In genomic region chr10:71746344-71747037, GRCh38 we compare ENCODE assay signal across 1 cellular context.
TF ChIP-seq lines count a peak whose summit lies in the region.

No MANE protein-coding gene starts in this region.

TF ChIP-seq in K562, 482 proteins besides CTCF, POLR2A, EP300 and RAD21 (continued from another document and continues in another):
- no peak for TF ChIP-seq ADNP (tag; IDR thresholded peaks at IDR 0.05)
- TF ChIP-seq, protein P1, sequence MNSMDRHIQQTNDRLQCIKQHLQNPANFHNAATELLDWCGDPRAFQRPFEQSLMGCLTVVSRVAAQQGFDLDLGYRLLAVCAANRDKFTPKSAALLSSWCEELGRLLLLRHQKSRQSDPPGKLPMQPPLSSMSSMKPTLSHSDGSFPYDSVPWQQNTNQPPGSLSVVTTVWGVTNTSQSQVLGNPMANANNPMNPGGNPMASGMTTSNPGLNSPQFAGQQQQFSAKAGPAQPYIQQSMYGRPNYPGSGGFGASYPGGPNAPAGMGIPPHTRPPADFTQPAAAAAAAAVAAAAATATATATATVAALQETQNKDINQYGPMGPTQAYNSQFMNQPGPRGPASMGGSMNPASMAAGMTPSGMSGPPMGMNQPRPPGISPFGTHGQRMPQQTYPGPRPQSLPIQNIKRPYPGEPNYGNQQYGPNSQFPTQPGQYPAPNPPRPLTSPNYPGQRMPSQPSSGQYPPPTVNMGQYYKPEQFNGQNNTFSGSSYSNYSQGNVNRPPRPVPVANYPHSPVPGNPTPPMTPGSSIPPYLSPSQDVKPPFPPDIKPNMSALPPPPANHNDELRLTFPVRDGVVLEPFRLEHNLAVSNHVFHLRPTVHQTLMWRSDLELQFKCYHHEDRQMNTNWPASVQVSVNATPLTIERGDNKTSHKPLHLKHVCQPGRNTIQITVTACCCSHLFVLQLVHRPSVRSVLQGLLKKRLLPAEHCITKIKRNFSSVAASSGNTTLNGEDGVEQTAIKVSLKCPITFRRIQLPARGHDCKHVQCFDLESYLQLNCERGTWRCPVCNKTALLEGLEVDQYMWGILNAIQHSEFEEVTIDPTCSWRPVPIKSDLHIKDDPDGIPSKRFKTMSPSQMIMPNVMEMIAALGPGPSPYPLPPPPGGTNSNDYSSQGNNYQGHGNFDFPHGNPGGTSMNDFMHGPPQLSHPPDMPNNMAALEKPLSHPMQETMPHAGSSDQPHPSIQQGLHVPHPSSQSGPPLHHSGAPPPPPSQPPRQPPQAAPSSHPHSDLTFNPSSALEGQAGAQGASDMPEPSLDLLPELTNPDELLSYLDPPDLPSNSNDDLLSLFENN (IDR thresholded peaks at IDR 0.05; ENCODE audit: low read depth in 2 of 2, low read length in 2 of 2) = no peak
- peak; percentile 94 for TF ChIP-seq ZNF592 (IDR thresholded peaks at IDR 0.05)
- peak; percentile 91 for TF ChIP-seq KLF1 (tag; IDR thresholded peaks at IDR 0.05)
- TF ChIP-seq KDM2B (CRISPR knock-in tag; IDR thresholded peaks at IDR 0.05) = no peak
- TF ChIP-seq HDAC3 (IDR thresholded peaks at IDR 0.05; ENCODE audit: borderline replicate concordance, partially characterized antibody) = no peak
- TF ChIP-seq GABPB1 (CRISPR knock-in tag; IDR thresholded peaks at IDR 0.05) = no peak; the same call in 1 of the 2 replicates
- TF ChIP-seq JUNB (CRISPR knock-in tag; conservative IDR thresholded peaks at IDR 0.05) = no peak
- TF ChIP-seq DNMT1 (IDR thresholded peaks at IDR 0.05) = no peak
- TF ChIP-seq TFAM (CRISPR knock-in tag; conservative IDR thresholded peaks at IDR 0.05) = no peak
- TF ChIP-seq, protein P2, sequence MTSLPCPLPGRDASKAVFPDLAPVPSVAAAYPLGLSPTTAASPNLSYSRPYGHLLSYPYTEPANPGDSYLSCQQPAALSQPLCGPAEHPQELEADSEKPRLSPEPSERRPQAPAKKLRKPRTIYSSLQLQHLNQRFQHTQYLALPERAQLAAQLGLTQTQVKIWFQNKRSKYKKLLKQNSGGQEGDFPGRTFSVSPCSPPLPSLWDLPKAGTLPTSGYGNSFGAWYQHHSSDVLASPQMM (CRISPR knock-in tag; IDR thresholded peaks at IDR 0.05) = no peak
- TF ChIP-seq RBM15 (IDR thresholded peaks at IDR 0.05; ENCODE audit: insufficient read depth, low read length) = no peak
- TF ChIP-seq HLTF (IDR thresholded peaks at IDR 0.05) = no peak
- TF ChIP-seq RUNX1 (IDR thresholded peaks at IDR 0.05; ENCODE audit: low read depth) = no peak
- peak; percentile 55 for TF ChIP-seq TCF3 (CRISPR knock-in tag; IDR thresholded peaks at IDR 0.05)
- no peak for TF ChIP-seq HDAC6 (IDR thresholded peaks at IDR 0.05; ENCODE audit: low read depth, low read length)
- TF ChIP-seq CBX2 (IDR thresholded peaks at IDR 0.05; ENCODE audit: insufficient read depth, low read length, poor library complexity, severe bottlenecking) = no peak
- no peak for TF ChIP-seq ZKSCAN3 (CRISPR knock-in tag; IDR thresholded peaks at IDR 0.05)
- no peak for TF ChIP-seq U2AF1 (optimal IDR thresholded peaks at IDR 0.05; ENCODE audit: low read depth, low read length)
- TF ChIP-seq STAT5A (IDR thresholded peaks at IDR 0.05; ENCODE audit: borderline replicate concordance, low read length) = no peak
- TF ChIP-seq KDM5B (IDR thresholded peaks at IDR 0.05; ENCODE audit: insufficient replicate concordance, low read depth, low read length) = no peak
- no peak for TF ChIP-seq ZFP30 (CRISPR knock-in tag; IDR thresholded peaks at IDR 0.05; ENCODE audit: borderline replicate concordance)
- TF ChIP-seq CBX3 (IDR thresholded peaks at IDR 0.05; ENCODE audit: borderline replicate concordance in 1 of 2, low read length in 2 of 2) = peak in 1 of 2 experiments; percentile 35; a peak in 1 of 3 replicates
- TF ChIP-seq PREB (CRISPR knock-in tag; IDR thresholded peaks at IDR 0.05) = no peak
- TF ChIP-seq CBFB (CRISPR knock-in tag; IDR thresholded peaks at IDR 0.05) = no peak
- no peak for TF ChIP-seq SLC30A9 (CRISPR knock-in tag; IDR thresholded peaks at IDR 0.05)
- no peak for TF ChIP-seq ZNF408 (CRISPR knock-in tag; IDR thresholded peaks at IDR 0.05; ENCODE audit: low read depth)
- TF ChIP-seq ARHGAP35 (IDR thresholded peaks at IDR 0.05; ENCODE audit: partially characterized antibody) = no peak
- TF ChIP-seq, protein P3, sequence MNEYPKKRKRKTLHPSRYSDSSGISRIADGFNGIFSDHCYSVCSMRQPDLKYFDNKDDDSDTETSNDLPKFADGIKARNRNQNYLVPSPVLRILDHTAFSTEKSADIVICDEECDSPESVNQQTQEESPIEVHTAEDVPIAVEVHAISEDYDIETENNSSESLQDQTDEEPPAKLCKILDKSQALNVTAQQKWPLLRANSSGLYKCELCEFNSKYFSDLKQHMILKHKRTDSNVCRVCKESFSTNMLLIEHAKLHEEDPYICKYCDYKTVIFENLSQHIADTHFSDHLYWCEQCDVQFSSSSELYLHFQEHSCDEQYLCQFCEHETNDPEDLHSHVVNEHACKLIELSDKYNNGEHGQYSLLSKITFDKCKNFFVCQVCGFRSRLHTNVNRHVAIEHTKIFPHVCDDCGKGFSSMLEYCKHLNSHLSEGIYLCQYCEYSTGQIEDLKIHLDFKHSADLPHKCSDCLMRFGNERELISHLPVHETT (CRISPR knock-in tag; conservative IDR thresholded peaks at IDR 0.05 in 1 of 2, IDR thresholded peaks at IDR 0.05 in 1 of 2) = no peak
- TF ChIP-seq CGGBP1 (CRISPR knock-in tag; IDR thresholded peaks at IDR 0.05) = no peak
- peak; percentile 64; the same call in 1 of the 2 replicates for TF ChIP-seq MTA1 (IDR thresholded peaks at IDR 0.05; ENCODE audit: borderline replicate concordance)
- TF ChIP-seq NFE2L1 (tag; IDR thresholded peaks at IDR 0.05; ENCODE audit: borderline replicate concordance, low read depth) = no peak
- no peak for TF ChIP-seq ZNF696 (CRISPR knock-in tag; conservative IDR thresholded peaks at IDR 0.05)
- TF ChIP-seq SMAD2 (IDR thresholded peaks at IDR 0.05; ENCODE audit: low read depth, low read length) = no peak
- 0 out of 2 replicates have a peak, but pooled peaks have one; percentile 18 for TF ChIP-seq RHOXF2B (CRISPR knock-in tag; conservative IDR thresholded peaks at IDR 0.05)
- TF ChIP-seq NCOA1 (IDR thresholded peaks at IDR 0.05; ENCODE audit: low read depth) = 0 out of 2 replicates have a peak, but pooled peaks have one; percentile 69
- peak; percentile 91 for TF ChIP-seq ETV1 (tag; conservative IDR thresholded peaks at IDR 0.05; ENCODE audit: low read depth)
- TF ChIP-seq ZC3H11A (IDR thresholded peaks at IDR 0.05; ENCODE audit: low read depth, low read length) = no peak
- TF ChIP-seq PRPF4 (IDR thresholded peaks at IDR 0.05; ENCODE audit: insufficient read depth, low read depth, low read length, poor library complexity, severe bottlenecking) = no peak
- no peak for TF ChIP-seq MEF2A (IDR thresholded peaks at IDR 0.05; ENCODE audit: control insufficient read depth, low read depth, low read length)
- no peak for TF ChIP-seq OTX1 (CRISPR knock-in tag; IDR thresholded peaks at IDR 0.05)
- TF ChIP-seq, protein P4, sequence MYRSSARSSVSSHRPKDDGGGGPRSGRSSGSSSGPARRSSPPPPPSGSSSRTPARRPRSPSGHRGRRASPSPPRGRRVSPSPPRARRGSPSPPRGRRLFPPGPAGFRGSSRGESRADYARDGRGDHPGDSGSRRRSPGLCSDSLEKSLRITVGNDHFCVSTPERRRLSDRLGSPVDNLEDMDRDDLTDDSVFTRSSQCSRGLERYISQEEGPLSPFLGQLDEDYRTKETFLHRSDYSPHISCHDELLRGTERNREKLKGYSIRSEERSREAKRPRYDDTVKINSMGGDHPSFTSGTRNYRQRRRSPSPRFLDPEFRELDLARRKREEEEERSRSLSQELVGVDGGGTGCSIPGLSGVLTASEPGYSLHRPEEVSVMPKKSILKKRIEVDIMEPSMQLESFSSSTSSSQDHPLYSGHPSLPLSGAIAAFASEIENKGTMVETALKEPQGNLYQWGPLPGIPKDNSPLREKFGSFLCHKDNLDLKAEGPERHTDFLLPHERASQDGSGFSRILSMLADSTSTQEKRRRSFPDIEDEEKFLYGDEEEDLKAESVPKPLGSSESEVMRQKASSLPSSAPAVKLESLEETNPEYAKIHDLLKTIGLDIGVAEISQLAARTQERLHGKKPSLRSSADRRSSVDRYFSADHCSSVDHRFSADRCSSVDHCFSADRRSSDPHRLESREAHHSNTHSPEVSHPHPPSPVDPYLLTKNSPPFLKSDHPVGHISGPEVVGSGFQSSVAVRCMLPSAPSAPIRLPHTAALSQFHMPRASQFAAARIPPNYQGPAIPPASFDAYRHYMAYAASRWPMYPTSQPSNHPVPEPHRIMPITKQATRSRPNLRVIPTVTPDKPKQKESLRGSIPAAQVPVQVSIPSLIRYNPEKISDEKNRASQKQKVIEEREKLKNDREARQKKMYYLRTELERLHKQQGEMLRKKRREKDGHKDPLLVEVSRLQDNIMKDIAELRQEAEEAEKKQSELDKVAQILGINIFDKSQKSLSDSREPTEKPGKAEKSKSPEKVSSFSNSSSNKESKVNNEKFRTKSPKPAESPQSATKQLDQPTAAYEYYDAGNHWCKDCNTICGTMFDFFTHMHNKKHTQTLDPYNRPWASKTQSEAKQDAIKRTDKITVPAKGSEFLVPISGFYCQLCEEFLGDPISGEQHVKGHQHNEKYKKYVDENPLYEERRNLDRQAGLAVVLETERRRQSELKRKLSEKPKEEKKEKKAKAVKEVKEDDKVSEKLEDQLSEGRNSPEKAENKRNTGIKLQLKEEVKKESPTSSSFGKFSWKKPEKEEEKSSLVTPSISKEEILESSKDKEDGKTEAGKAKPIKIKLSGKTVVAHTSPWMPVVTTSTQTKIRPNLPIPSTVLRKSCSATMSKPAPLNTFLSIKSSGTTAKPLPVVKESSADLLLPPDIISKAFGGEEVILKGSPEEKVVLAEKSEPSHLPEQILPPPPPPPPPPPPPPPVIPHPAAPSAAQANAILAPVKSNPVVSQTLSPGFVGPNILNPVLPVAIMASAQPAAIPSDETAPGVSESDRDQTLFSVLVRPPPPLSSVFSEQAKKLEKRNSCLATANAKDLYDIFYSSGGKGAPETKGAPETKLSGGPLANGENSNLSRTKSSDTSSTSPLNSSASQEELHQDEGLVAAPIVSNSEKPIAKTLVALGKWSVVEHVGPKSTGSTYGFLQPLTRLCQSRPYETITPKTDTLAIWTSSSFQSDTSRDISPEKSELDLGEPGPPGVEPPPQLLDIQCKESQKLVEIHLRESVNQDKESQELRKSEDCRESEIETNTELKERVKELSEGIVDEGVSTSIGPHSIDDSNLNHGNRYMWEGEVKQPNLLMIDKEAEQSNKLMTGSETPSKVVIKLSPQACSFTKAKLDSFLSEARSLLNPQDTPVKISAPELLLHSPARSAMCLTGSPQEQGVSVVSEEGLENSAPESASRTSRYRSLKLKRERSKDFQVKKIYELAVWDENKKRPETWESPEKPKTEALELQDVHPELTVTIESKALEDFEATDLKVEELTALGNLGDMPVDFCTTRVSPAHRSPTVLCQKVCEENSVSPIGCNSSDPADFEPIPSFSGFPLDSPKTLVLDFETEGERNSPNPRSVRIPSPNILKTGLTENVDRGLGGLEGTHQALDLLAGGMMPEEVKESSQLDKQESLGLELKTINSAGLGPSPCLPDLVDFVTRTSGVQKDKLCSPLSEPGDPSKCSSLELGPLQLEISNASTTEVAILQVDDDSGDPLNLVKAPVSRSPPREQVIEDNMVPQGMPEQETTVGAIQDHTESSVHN (IDR thresholded peaks at IDR 0.05; ENCODE audit: borderline replicate concordance in 1 of 2, low read depth in 1 of 2) = no peak
- TF ChIP-seq SMARCA5 (IDR thresholded peaks at IDR 0.05) = no peak
- TF ChIP-seq ZNF764 (CRISPR knock-in tag; IDR thresholded peaks at IDR 0.05; ENCODE audit: low read depth) = no peak
- 0 out of 2 replicates have a peak, but pooled peaks have one; percentile 42 for TF ChIP-seq GATA2 (CRISPR knock-in tag; IDR thresholded peaks at IDR 0.05)
- TF ChIP-seq CBFA2T2 (conservative IDR thresholded peaks at IDR 0.05) = peak; percentile 32; the same call in 1 of the 2 replicates
- TF ChIP-seq ZNF224 (CRISPR knock-in tag; IDR thresholded peaks at IDR 0.05) = no peak
- TF ChIP-seq LARP7 (IDR thresholded peaks at IDR 0.05) = no peak
